ENCODE assay signal across 17 cellular contexts in genomic region chr7:137146552-137146961, GRCh38.
DNase-seq lines count a peak whose midpoint lies in the region; ATAC-seq and TF ChIP-seq lines count a peak whose summit lies in the region.
"Had no signal": no experiment of that assay in that cellular context is flagged by ENCODE, and none has a peak within 500 bp of the region (broad histone marks: within the 10 kb centered on the region; RNA-seq: fewer than 3 reads in every experiment).

No MANE protein-coding gene starts in this region.

- no peaks in the 10 kb centered on the region for H3K27me3 Mint-ChIP-seq in mesothelial cell of epicardium (ENCODE audit: low read depth)
- H3K27me3 Mint-ChIP-seq in naive thymus-derived CD4-positive, alpha-beta T cell, result no peaks in the 10 kb centered on the region

- CTCF ChIA-PET in AG04450 (lab: Charles Lee), result interaction anchor here (0.6 to 1.6 kb wide), 4 partner anchors 23 to 648 kb away, joined by 3 to 5 read pairs (median 3); no protein-coding TSS in a partner anchor
- CTCF ChIA-PET in naive thymus-derived CD4-positive, alpha-beta T cell (lab: Charles Lee), result no interaction called here

- H3K36me3 Mint-ChIP-seq in mesothelial cell of epicardium, result peaks cover 9% of the 10 kb centered on the region
- H3K36me3 Mint-ChIP-seq in naive thymus-derived CD4-positive, alpha-beta T cell, result no peaks in the 10 kb centered on the region
- H3K36me3 Mint-ChIP-seq: neural progenitor cell had no signal

- H3K27me3 ChIP-seq in AG04450 (ENCODE audit: control insufficient read depth, insufficient read depth, low read length), result no peaks in the 10 kb centered on the region
- no peaks in the 10 kb centered on the region for H3K27me3 ChIP-seq in naive thymus-derived CD4-positive, alpha-beta T cell (ENCODE audit: control insufficient read depth in 2 of 2, insufficient read depth in 2 of 2, low read length in 2 of 2)
- H3K27me3 ChIP-seq: neural progenitor cell had no signal

- H3K27ac ChIP-seq in AG04450 (ENCODE audit: low read depth, low read length), result peak overlapping the region; percentile 82
- no peak overlapping the region for H3K27ac ChIP-seq in naive thymus-derived CD4-positive, alpha-beta T cell (ENCODE audit: low read depth, low read length)
- H3K27ac ChIP-seq: A549, neural progenitor cell had no signal

- peak overlapping the region; percentile 90 for H3K27ac Mint-ChIP-seq in mesothelial cell of epicardium
- H3K27ac Mint-ChIP-seq in naive thymus-derived CD4-positive, alpha-beta T cell, result no peak overlapping the region
- H3K27ac Mint-ChIP-seq: activated T-helper 2 cell treated with anti-CD3 and anti-CD28 coated beads, Interferon-gamma antibody, Interleukin-2, Interleukin-4, amounts not matched to agents 10 μg/mL and 5 μg/mL and 100 μg/mL, durations not matched to agents 14 hours and 24 hours and 36 hours; endodermal cell; neural progenitor cell had no signal

- H3K4me1 ChIP-seq in naive thymus-derived CD4-positive, alpha-beta T cell (ENCODE audit: control insufficient read depth in 2 of 2, insufficient read depth in 2 of 2, low read length in 2 of 2), result no peaks in the 10 kb centered on the region
- H3K4me1 ChIP-seq: A549, neural progenitor cell had no signal

- intact Hi-C loops in naive thymus-derived CD4-positive, alpha-beta T cell (cut with micrococcal nuclease), result no loop called here

- DNase-seq in AG04450 (ENCODE audit: low read depth, low spot score), result peak; percentile 69
- DNase-seq in HS-5 (ENCODE audit: low read depth), result peak; percentile 45
- DNase-seq in cardiac fibroblast (ENCODE audit: low read depth in 2 of 2), result peak; percentile 46 to 56
- no peak for DNase-seq in mesothelial cell of epicardium (ENCODE audit: low spot score in 2 of 2, unreplicated experiment in 2 of 2)
- DNase-seq in GM19240 (ENCODE audit: insufficient read length, low spot score), result no peak
- no peak for DNase-seq in naive thymus-derived CD4-positive, alpha-beta T cell
- DNase-seq in retina, result no peak
- DNase-seq: activated CD4-positive, alpha-beta T cell treated with anti-CD3 and anti-CD28 coated beads, Interleukin-2, amount 50 U/mL, for 48 hours; endodermal cell; KG1; NCI-H1694 treated with DMSO at 0.1 percent for 48 hours; NCI-H526 treated with DMSO at 0.1 percent for 48 hours; stimulated activated CD4-positive, alpha-beta T cell treated with anti-CD3 and anti-CD28 coated beads, Interleukin-12 subunit alpha, Interleukin-12 subunit beta, amount 100 ng/mL, for 4 hours had no signal

- ATAC-seq in GM21825 (IDR thresholded peaks at IDR 0.05; ENCODE audit: unreplicated experiment), result no peak
- ATAC-seq in naive thymus-derived CD4-positive, alpha-beta T cell, result no peak
- ATAC-seq: A549 had no signal

- no peaks in the 10 kb centered on the region for H3K36me3 ChIP-seq in naive thymus-derived CD4-positive, alpha-beta T cell (ENCODE audit: control insufficient read depth in 2 of 3, insufficient read depth in 3 of 3, low read length in 3 of 3)
- H3K36me3 ChIP-seq: neural progenitor cell had no signal

- H3K4me3 Mint-ChIP-seq in mesothelial cell of epicardium, result peak overlapping the region; percentile 2
- H3K4me3 Mint-ChIP-seq in naive thymus-derived CD4-positive, alpha-beta T cell, result no peak overlapping the region
- H3K4me3 Mint-ChIP-seq: endodermal cell, neural progenitor cell had no signal

- no peaks in the 10 kb centered on the region for H3K9me3 ChIP-seq in AG04450 (ENCODE audit: control insufficient read depth, insufficient read depth, low read length)
- H3K9me3 ChIP-seq in naive thymus-derived CD4-positive, alpha-beta T cell (ENCODE audit: control insufficient read depth in 2 of 3, low read length in 3 of 3), result no peaks in the 10 kb centered on the region
- H3K9me3 ChIP-seq: A549 had no signal

- H3K9me3 Mint-ChIP-seq in mesothelial cell of epicardium, result peaks cover 9% of the 10 kb centered on the region
- peaks cover 0 to 9% (median 0%) of the 10 kb centered on the region in 11 donors for H3K9me3 Mint-ChIP-seq in naive thymus-derived CD4-positive, alpha-beta T cell
- H3K9me3 Mint-ChIP-seq: endodermal cell had no signal

- H3K4me1 Mint-ChIP-seq in mesothelial cell of epicardium, result peaks cover 77% of the 10 kb centered on the region
- no peaks in the 10 kb centered on the region for H3K4me1 Mint-ChIP-seq in naive thymus-derived CD4-positive, alpha-beta T cell
- H3K4me1 Mint-ChIP-seq: neural progenitor cell had no signal

- POLR2A ChIA-PET in AG04450 (lab: Yijun Ruan, JAX), result interaction anchor here (0.6 to 1.2 kb wide), 4 partner anchors 72 to 278 kb away, joined by 3 to 7 read pairs (median 4); partner anchors contain the start of gene CHRM2
- POLR2A ChIA-PET in naive thymus-derived CD4-positive, alpha-beta T cell (lab: Charles Lee), result no interaction called here

- no peak for TF ChIP-seq CTCF in AG04450 (IDR thresholded peaks at IDR 0.05; ENCODE audit: low read depth, low read length)
- TF ChIP-seq CTCF in cardiac fibroblast (IDR thresholded peaks at IDR 0.05; ENCODE audit: low read depth, low read length), result no peak
- TF ChIP-seq CTCF in mesothelial cell of epicardium (IDR thresholded peaks at IDR 0.05; ENCODE audit: unreplicated experiment), result no peak

- H3K4me3 ChIP-seq in AG04450 (ENCODE audit: low read depth, low read length) (peak overlapping the region; percentile 25), cardiac fibroblast (replicated peaks in 1 of 2; ENCODE audit: low read depth in 2 of 2, low read length in 2 of 2) (no peak overlapping the region)
- no peak overlapping the region for H3K4me3 ChIP-seq in naive thymus-derived CD4-positive, alpha-beta T cell (ENCODE audit: low read length)
- H3K4me3 ChIP-seq: A549, neural progenitor cell had no signal

Comparison
In these comparisons a context has a peak if more than half of its experiments do, and no peak if none do; other contexts are left out.
1. DNase-seq: peak in AG04450 (single experiment), HS-5 (single experiment) and cardiac fibroblast (2 of 2); none in mesothelial cell of epicardium (0 of 2), GM19240 (single experiment), naive thymus-derived CD4-positive, alpha-beta T cell (0 of 9) and retina (single experiment).